9 cellular contexts compared by ENCODE assay signal in genomic region chr11:116980136-116980793, GRCh38.
DNase-seq lines count a peak whose midpoint lies in the region; ATAC-seq lines count a peak whose summit lies in the region.
"Had no signal": no experiment of that assay in that cellular context is flagged by ENCODE, and none has a peak within 500 bp of the region (broad histone marks: within the 10 kb centered on the region; RNA-seq: fewer than 3 reads in every experiment).

No MANE protein-coding gene starts in this region.

- H3K9me3 Mint-ChIP-seq in activated naive CD4-positive, alpha-beta T cell treated with anti-CD3 and anti-CD28 coated beads, Interleukin-2, amount 50 U/mL, for 24 hours: no peaks in the 10 kb centered on the region
- H3K9me3 Mint-ChIP-seq in activated CD4-positive, alpha-beta memory T cell treated with anti-CD3 and anti-CD28 coated beads for 36 hours: no peaks in the 10 kb centered on the region

- POLR2A ChIA-PET in activated CD4-positive, alpha-beta memory T cell treated with anti-CD3 and anti-CD28 coated beads for 36 hours (lab: Charles Lee): interaction anchor here (0.8 kb wide), 1 partner anchor 30 kb away, joined by 3 read pairs; no protein-coding TSS in a partner anchor

- peaks cover 7% of the 10 kb centered on the region for H3K36me3 Mint-ChIP-seq in activated naive CD4-positive, alpha-beta T cell treated with anti-CD3 and anti-CD28 coated beads, Interleukin-2, amount 50 U/mL, for 24 hours
- H3K36me3 Mint-ChIP-seq in activated CD4-positive, alpha-beta memory T cell treated with anti-CD3 and anti-CD28 coated beads for 36 hours: no peaks in the 10 kb centered on the region

- peak; percentile 78 for ATAC-seq in HG02943 (IDR thresholded peaks at IDR 0.05; ENCODE audit: low read depth, unreplicated experiment)

- no peaks in the 10 kb centered on the region for H3K27me3 Mint-ChIP-seq in activated naive CD4-positive, alpha-beta T cell treated with anti-CD3 and anti-CD28 coated beads, Interleukin-2, amount 50 U/mL, for 24 hours
- no peaks in the 10 kb centered on the region for H3K27me3 Mint-ChIP-seq in activated CD4-positive, alpha-beta memory T cell treated with anti-CD3 and anti-CD28 coated beads for 36 hours

- H3K27ac Mint-ChIP-seq in activated naive CD4-positive, alpha-beta T cell treated with anti-CD3 and anti-CD28 coated beads, Interleukin-2, amount 50 U/mL, for 24 hours: peak overlapping the region; percentile 48
- H3K27ac Mint-ChIP-seq in activated CD4-positive, alpha-beta memory T cell treated with anti-CD3 and anti-CD28 coated beads for 36 hours: peak overlapping the region; percentile 53

- CTCF ChIA-PET in activated CD4-positive, alpha-beta memory T cell treated with anti-CD3 and anti-CD28 coated beads for 36 hours (lab: Charles Lee): interaction anchor here (0.8 kb wide), 1 partner anchor 95 kb away, joined by 3 read pairs; no protein-coding TSS in a partner anchor

- H3K4me1 Mint-ChIP-seq in activated naive CD4-positive, alpha-beta T cell treated with anti-CD3 and anti-CD28 coated beads, Interleukin-2, amount 50 U/mL, for 24 hours: peaks cover 58% of the 10 kb centered on the region
- H3K4me1 Mint-ChIP-seq in activated CD4-positive, alpha-beta memory T cell treated with anti-CD3 and anti-CD28 coated beads for 36 hours (ENCODE audit: low read depth): peaks cover 48% of the 10 kb centered on the region

- no peak for DNase-seq in activated naive CD4-positive, alpha-beta T cell (lab: John Stamatoyannopoulos, UW)
- no peak for DNase-seq in activated CD4-positive, alpha-beta memory T cell treated with anti-CD3 and anti-CD28 coated beads for 36 hours
- no peak for DNase-seq in mesenteric fat pad (ENCODE audit: low spot score)
- DNase-seq in NCI-H2029 treated with DMSO at 0.1 percent for 48 hours (lab: John Stamatoyannopoulos, UW): no peak
- DNase-seq in NCI-H510A (lab: John Stamatoyannopoulos, UW): no peak
- DNase-seq in NCI-H146 (lab: John Stamatoyannopoulos, UW): no peak
- DNase-seq: WERI-Rb-1 had no signal

- H3K4me3 Mint-ChIP-seq in activated naive CD4-positive, alpha-beta T cell treated with anti-CD3 and anti-CD28 coated beads, Interleukin-2, amount 50 U/mL, for 24 hours: peak overlapping the region; percentile 71
- no peak overlapping the region for H3K4me3 Mint-ChIP-seq in activated CD4-positive, alpha-beta memory T cell treated with anti-CD3 and anti-CD28 coated beads for 36 hours

- intact Hi-C loops in activated CD4-positive, alpha-beta memory T cell treated with anti-CD3 and anti-CD28 coated beads for 36 hours (cut with micrococcal nuclease): no loop called here
